ENCODE assay signal across 8 cellular contexts in genomic region chr5:176702952-176703641, GRCh38.
"Had no signal": no experiment of that assay in that cellular context is flagged by ENCODE, and none has a peak within 500 bp of the region (broad histone marks: within the 10 kb centered on the region; RNA-seq: fewer than 3 reads in every experiment).

No MANE protein-coding gene starts in this region.

- ATAC-seq: HCT116, K562 had no signal

- H3K4me1 ChIP-seq: HAP-1 had no signal

- H3K4me3 ChIP-seq: HAP-1, K562 had no signal

- H3K9me3 ChIP-seq: HAP-1 had no signal

- H3K9me3 Mint-ChIP-seq: HFFc6 had no signal

- H3K36me3 ChIP-seq: HAP-1 had no signal

- H3K4me3 Mint-ChIP-seq: HFFc6 had no signal

- DNase-seq: GOT3, H7, HFFc6, IMR-90 had no signal

- H3K27ac Mint-ChIP-seq: HFFc6 had no signal

- H3K27ac ChIP-seq: HL-60 had no signal
